ENCODE assay signal across 8 cellular contexts in the genomic region with DNA sequence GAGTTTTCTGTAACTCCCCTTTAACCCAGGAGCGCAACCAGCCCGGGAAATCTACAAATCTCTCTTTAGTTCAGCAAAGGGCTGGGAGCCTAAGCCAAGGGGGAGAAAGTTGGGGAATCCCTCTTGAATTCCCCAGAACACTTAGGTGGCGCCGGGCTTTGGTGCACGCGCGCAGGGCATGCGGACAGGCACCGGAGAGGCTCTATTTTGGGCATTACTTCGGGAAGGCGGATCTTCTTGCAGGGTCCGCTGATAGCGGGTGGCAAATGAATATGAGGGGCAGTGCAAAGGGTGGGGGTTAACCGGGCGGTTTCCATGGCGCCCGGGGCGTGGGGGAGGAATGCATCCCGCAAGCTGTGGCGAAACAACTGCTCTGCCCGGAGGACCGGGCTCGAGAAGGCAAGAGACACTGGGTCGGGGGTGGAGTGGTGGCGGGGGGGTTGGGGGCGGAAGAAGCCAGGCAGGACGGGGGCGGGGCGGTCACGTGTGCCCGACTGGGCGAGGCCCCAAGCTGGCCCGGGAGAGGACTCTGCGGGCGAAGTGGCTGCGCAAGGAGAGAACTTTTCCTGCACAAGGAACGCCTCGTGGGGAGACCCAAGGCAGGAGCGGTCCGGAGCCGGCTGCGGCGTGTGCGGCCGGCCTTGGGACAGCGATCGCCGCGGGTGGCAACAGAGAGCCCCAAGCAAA. TPM values are rescaled to one million over a fixed set of nuclear protein-coding genes. Genes with fewer than 3 reads are reported as not detected.
DNase-seq lines count a peak whose midpoint lies in the region; ATAC-seq and TF ChIP-seq lines count a peak whose summit lies in the region.

A gene with protein sequence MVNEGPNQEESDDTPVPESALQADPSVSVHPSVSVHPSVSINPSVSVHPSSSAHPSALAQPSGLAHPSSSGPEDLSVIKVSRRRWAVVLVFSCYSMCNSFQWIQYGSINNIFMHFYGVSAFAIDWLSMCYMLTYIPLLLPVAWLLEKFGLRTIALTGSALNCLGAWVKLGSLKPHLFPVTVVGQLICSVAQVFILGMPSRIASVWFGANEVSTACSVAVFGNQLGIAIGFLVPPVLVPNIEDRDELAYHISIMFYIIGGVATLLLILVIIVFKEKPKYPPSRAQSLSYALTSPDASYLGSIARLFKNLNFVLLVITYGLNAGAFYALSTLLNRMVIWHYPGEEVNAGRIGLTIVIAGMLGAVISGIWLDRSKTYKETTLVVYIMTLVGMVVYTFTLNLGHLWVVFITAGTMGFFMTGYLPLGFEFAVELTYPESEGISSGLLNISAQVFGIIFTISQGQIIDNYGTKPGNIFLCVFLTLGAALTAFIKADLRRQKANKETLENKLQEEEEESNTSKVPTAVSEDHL (plus strand): TSS at position 522 of the 687 bp plus-strand sequence. CDS start 353 bp downstream, outside the sequence.

- POLR2A ChIA-PET in activated CD8-positive, alpha-beta T cell treated with anti-CD3 and anti-CD28 coated beads for 36 hours (lab: Charles Lee): interaction anchor here (0.7 to 1.7 kb wide), 4 partner anchors 10 to 76 kb away, joined by 3 to 5 read pairs (median 4); no protein-coding TSS in a partner anchor

- H3K27me3 ChIP-seq in lung (ENCODE audit: control insufficient read depth, insufficient read depth): no peaks in the 10 kb centered on the region

- TF ChIP-seq CTCF in activated CD8-positive, alpha-beta T cell treated with anti-CD3 and anti-CD28 coated beads for 36 hours (IDR thresholded peaks at IDR 0.05): no peak
- TF ChIP-seq CTCF in lung (IDR thresholded peaks at IDR 0.05; ENCODE audit: control extremely low read depth, extremely low read depth): no peak

- DNase-seq in EL (peak; percentile 74), HCEC 1CT (peak; percentile 71), NCI-H2171 (lab: John Stamatoyannopoulos, UW) (peak; percentile 29), lung (ENCODE audit: low spot score) (peak; percentile 84)
- peak; percentile 46 for DNase-seq in activated CD8-positive, alpha-beta T cell treated with anti-CD3 and anti-CD28 coated beads for 36 hours
- DNase-seq in effector memory CD8-positive, alpha-beta T cell: peak; percentile 31 to 42 (median 37)
- peak; percentile 35 for DNase-seq in stimulated activated CD8-positive, alpha-beta memory T cell treated with anti-CD3 and anti-CD28 coated beads, Interleukin-12 subunit alpha, Interleukin-12 subunit beta, amount 100 ng/mL, for 1 hour (ENCODE audit: low read depth)

- peak within 1 kb of the TSS; percentile 54 for H3K4me3 ChIP-seq in lung

- H3K36me3 ChIP-seq in lung (ENCODE audit: control insufficient read depth in 2 of 2, insufficient read depth in 2 of 2, low read length in 2 of 2): no peaks in the 10 kb centered on the region

- intact Hi-C loops in activated CD8-positive, alpha-beta T cell treated with anti-CD3 and anti-CD28 coated beads for 36 hours (cut with micrococcal nuclease): no loop called here

- no peaks in the 10 kb centered on the region for H3K9me3 ChIP-seq in lung (ENCODE audit: control insufficient read depth in 2 of 2, insufficient read depth in 1 of 2, low read length in 1 of 2)

- CTCF ChIA-PET in activated CD8-positive, alpha-beta T cell treated with anti-CD3 and anti-CD28 coated beads for 36 hours (lab: Charles Lee): interaction anchor here (1.0 to 12.0 kb wide), 38 partner anchors 9 to 410 kb away, joined by 3 to 281 read pairs (median 6); partner anchors contain the start of genes ERG28, IFT43 and TTLL5

- peak within 1 kb of the TSS; percentile 59 for H3K27ac Mint-ChIP-seq in activated CD8-positive, alpha-beta T cell treated with anti-CD3 and anti-CD28 coated beads for 36 hours
- peak within 1 kb of the TSS; percentile 81 to 91 for H3K27ac Mint-ChIP-seq in effector memory CD8-positive, alpha-beta T cell

- ATAC-seq in activated CD8-positive, alpha-beta T cell treated with anti-CD3 and anti-CD28 coated beads for 36 hours: peak; percentile 61
- peak; percentile 68 for ATAC-seq in effector memory CD8-positive, alpha-beta T cell (replicated peaks)
- ATAC-seq in lung (ENCODE audit: insufficient read depth, low FRiP score) (peak; percentile 82), HG03457 (IDR thresholded peaks at IDR 0.05; ENCODE audit: unreplicated experiment) (no peak)

- peak within 1 kb of the TSS; percentile 77 for H3K4me3 Mint-ChIP-seq in activated CD8-positive, alpha-beta T cell treated with anti-CD3 and anti-CD28 coated beads for 36 hours
- peak within 1 kb of the TSS; percentile 87 to 92 for H3K4me3 Mint-ChIP-seq in effector memory CD8-positive, alpha-beta T cell

- H3K27ac ChIP-seq in lung (ENCODE audit: low read depth in 1 of 2, low read length in 1 of 2): peak within 1 kb of the TSS; percentile 63 to 86

- WGBS in lung, 2 donors: 1 to 2% methylated on average over 43 to 49 of the region's 49 CpGs

- H3K27me3 Mint-ChIP-seq in activated CD8-positive, alpha-beta T cell treated with anti-CD3 and anti-CD28 coated beads for 36 hours: peaks cover 3% of the 10 kb centered on the region
- no peaks in the 10 kb centered on the region for H3K27me3 Mint-ChIP-seq in effector memory CD8-positive, alpha-beta T cell

- H3K4me1 ChIP-seq in lung (ENCODE audit: control insufficient read depth in 2 of 2, insufficient read depth in 2 of 2, low read length in 2 of 2): peaks cover 4 to 12% of the 10 kb centered on the region in 2 donors

- no peaks in the 10 kb centered on the region for H3K36me3 Mint-ChIP-seq in activated CD8-positive, alpha-beta T cell treated with anti-CD3 and anti-CD28 coated beads for 36 hours (ENCODE audit: low read depth)
- peaks cover 2% of the 10 kb centered on the region for H3K36me3 Mint-ChIP-seq in effector memory CD8-positive, alpha-beta T cell (ENCODE audit: insufficient read depth)

- H3K9me3 Mint-ChIP-seq in activated CD8-positive, alpha-beta T cell treated with anti-CD3 and anti-CD28 coated beads for 36 hours: no peaks in the 10 kb centered on the region
- H3K9me3 Mint-ChIP-seq in effector memory CD8-positive, alpha-beta T cell: no peaks in the 10 kb centered on the region

- H3K4me1 Mint-ChIP-seq in activated CD8-positive, alpha-beta T cell treated with anti-CD3 and anti-CD28 coated beads for 36 hours (ENCODE audit: low read depth): peaks cover 20% of the 10 kb centered on the region
- H3K4me1 Mint-ChIP-seq in effector memory CD8-positive, alpha-beta T cell (ENCODE audit: low read depth in 2 of 2): peaks cover 16 to 20% of the 10 kb centered on the region in 2 donors

RNA-seq across cellular contexts. Expression of the gene that starts here (rescaled TPM):
- total RNA-seq in activated CD8-positive, alpha-beta T cell treated with anti-CD3 and anti-CD28 coated beads for 36 hours: 1 to 10 TPM in 1 of 2 experiments, under 1 TPM in 1; 0.50 to 4.4 TPM
- 10 to 100 TPM in 1 of 2 donors, 1 to 10 TPM in 1; 9.6 to 31.4 TPM for total RNA-seq in lung
- 10 to 100 TPM in 1 of 2 donors, 1 to 10 TPM in 1; 4.7 to 37.6 TPM for polyA plus RNA-seq in lung

Comparison
In these comparisons a context has a peak if more than half of its experiments do, and no peak if none do; other contexts are left out.
1. DNase-seq: peak in every context shown above with its lines; median percentile 84 in lung; 74 in EL; 71 in HCEC 1CT; 46 in activated CD8-positive, alpha-beta T cell treated with anti-CD3 and anti-CD28 coated beads for 36 hours; 37 in effector memory CD8-positive, alpha-beta T cell; 35 in stimulated activated CD8-positive, alpha-beta memory T cell treated with anti-CD3 and anti-CD28 coated beads, Interleukin-12 subunit alpha, Interleukin-12 subunit beta, amount 100 ng/mL, for 1 hour; 29 in NCI-H2171.